In genomic region chr1:165114022-165114888, GRCh38 we compare ENCODE assay signal across 9 cellular contexts.
DNase-seq lines count a peak whose midpoint lies in the region; ATAC-seq and TF ChIP-seq lines count a peak whose summit lies in the region.
"Had no signal": no experiment of that assay in that cellular context is flagged by ENCODE, and none has a peak within 500 bp of the region (broad histone marks: within the 10 kb centered on the region; RNA-seq: fewer than 3 reads in every experiment).

No MANE protein-coding gene starts in this region.

- H3K36me3 Mint-ChIP-seq in brain, result no peaks in the 10 kb centered on the region

- no peak overlapping the region for H3K27ac Mint-ChIP-seq in brain

- H3K4me3 ChIP-seq in HFF-Myc (replicated peaks; ENCODE audit: low read depth, low read length), result no peak overlapping the region
- H3K4me3 ChIP-seq: skin epidermis had no signal

- DNase-seq in DMS 273 (lab: John Stamatoyannopoulos, UW; ENCODE audit: unreplicated experiment) (peak; percentile 89), HFF-Myc (ENCODE audit: extremely low read depth, low read depth) (peak; percentile 42), NCI-H524 (lab: John Stamatoyannopoulos, UW) (peak; percentile 58 to 77), left lobe of liver (ENCODE audit: low spot score) (no peak), NOMO-1 treated with DMSO at 0.1 percent for 48 hours (lab: John Stamatoyannopoulos, UW; ENCODE audit: unreplicated experiment) (no peak)

- H3K4me1 Mint-ChIP-seq in brain, result no peaks in the 10 kb centered on the region

- peaks cover 45% of the 10 kb centered on the region for H3K27me3 Mint-ChIP-seq in brain

- H3K9me3 Mint-ChIP-seq in brain, result peaks cover 0 to 4% (median 0%) of the 10 kb centered on the region in 5 experiments

- ATAC-seq in left lobe of liver, result peak; percentile 86
- no peak for ATAC-seq in HG02763 (IDR thresholded peaks at IDR 0.05; ENCODE audit: unreplicated experiment)
- no peak for ATAC-seq in HG02870 (IDR thresholded peaks at IDR 0.05; ENCODE audit: unreplicated experiment)

- H3K4me3 Mint-ChIP-seq in brain, result no peak overlapping the region

- TF ChIP-seq CTCF in HFF-Myc (IDR thresholded peaks at IDR 0.05; ENCODE audit: low read depth, low read length, missing control alignments) (peak; percentile 70), brain (conservative IDR thresholded peaks at IDR 0.05) (peak; percentile 77 to 90)

Comparison
In these comparisons a context has a peak if more than half of its experiments do, and no peak if none do; other contexts are left out.
1. DNase-seq: peak in DMS 273 (single experiment), HFF-Myc (single experiment) and NCI-H524 (2 of 2); none in left lobe of liver (single experiment) and NOMO-1 treated with DMSO at 0.1 percent for 48 hours (single experiment).